In genomic region chr10:72297281-72297967, GRCh38 we compare ENCODE assay signal across 8 cellular contexts. TPM values are rescaled to one million over a fixed set of nuclear protein-coding genes. Genes with fewer than 3 reads are reported as not detected.
DNase-seq lines count a peak whose midpoint lies in the region; ATAC-seq and TF ChIP-seq lines count a peak whose summit lies in the region.

No MANE protein-coding gene starts in this region.

- H3K9me2 ChIP-seq in Karpas-422 (replicated peaks; ENCODE audit: insufficient read depth, low read length) = no peaks in the 10 kb centered on the region

- intact Hi-C loops in lower lobe of right lung (cut with DNase I) = no loop called here

- no peaks in the 10 kb centered on the region for H4K20me1 ChIP-seq in Karpas-422 (ENCODE audit: insufficient read depth, low read depth, low read length)

- no peaks in the 10 kb centered on the region for H3K27me3 ChIP-seq in Karpas-422 (ENCODE audit: low read length)
- H3K27me3 ChIP-seq in lower lobe of right lung (ENCODE audit: low read depth) = no peaks in the 10 kb centered on the region

- H3K4me1 ChIP-seq in Karpas-422 (ENCODE audit: low read length) (peaks cover 29% of the 10 kb centered on the region), lower lobe of right lung (peaks cover 25% of the 10 kb centered on the region)

- in situ Hi-C loops in Caki2 (cut with HindIII; ENCODE audit: low pct_unique_long_range_greater_than_20kb, low sequenced_read_pairs) = no loop called here

- peak overlapping the region; percentile 79 for H3K4me2 ChIP-seq in Karpas-422 (ENCODE audit: low read depth, low read length, poor library complexity, severe bottlenecking)

- peak; percentile 92 for DNase-seq in Caki2 (ENCODE audit: low read depth)
- DNase-seq in Karpas-422 = peak; percentile 96
- DNase-seq in activated CD4-positive, alpha-beta T cell treated with anti-CD3 and anti-CD28 coated beads for 24 hours (ENCODE audit: low read depth in 2 of 2) = peak; percentile 92 to 93
- DNase-seq in coronary artery (ENCODE audit: low spot score) = peak; percentile 96
- peak; percentile 91 for DNase-seq in lower lobe of right lung
- DNase-seq in stimulated activated CD4-positive, alpha-beta T cell treated with anti-CD3 and anti-CD28 coated beads, TNF-alpha, amount 100 ng/mL, for 48 hours (ENCODE audit: low read depth in 3 of 3) = peak; percentile 90 to 97 (median 96)
- no peak for DNase-seq in NCI-H2227 treated with DMSO at 0.1 percent for 48 hours (lab: John Stamatoyannopoulos, UW)

- H2AFZ ChIP-seq in Karpas-422 (ENCODE audit: low read length) = peak overlapping the region; percentile 30; the same call in 1 of the 2 replicates

- H3K27ac ChIP-seq in Karpas-422 (ENCODE audit: low read length) (peak overlapping the region; percentile 90), coronary artery (peak overlapping the region; percentile 94 to 98), lower lobe of right lung (peak overlapping the region; percentile 99)

- ATAC-seq in GM21723 (IDR thresholded peaks at IDR 0.05; ENCODE audit: unreplicated experiment) = peak; percentile 49
- ATAC-seq in lower lobe of right lung = peak; percentile 83 to 89

- no peak for TF ChIP-seq CTCF in coronary artery (IDR thresholded peaks at IDR 0.05)
- TF ChIP-seq CTCF in lower lobe of right lung (IDR thresholded peaks at IDR 0.05) = no peak

- no peaks in the 10 kb centered on the region for H3K79me2 ChIP-seq in Karpas-422 (ENCODE audit: low read length)

- peak overlapping the region; percentile 75 for H3K4me3 ChIP-seq in Karpas-422 (ENCODE audit: low read length)
- H3K4me3 ChIP-seq in coronary artery = peak overlapping the region; percentile 84
- H3K4me3 ChIP-seq in lower lobe of right lung = peak overlapping the region; percentile 73

- H3K9me3 ChIP-seq in Karpas-422 (ENCODE audit: low read length) = no peaks in the 10 kb centered on the region
- no peaks in the 10 kb centered on the region for H3K9me3 ChIP-seq in lower lobe of right lung

- H3K36me3 ChIP-seq in Karpas-422 (ENCODE audit: insufficient read depth, low read length) (no peaks in the 10 kb centered on the region), lower lobe of right lung (no peaks in the 10 kb centered on the region)

- peak overlapping the region; percentile 76 for H3K9ac ChIP-seq in Karpas-422 (ENCODE audit: low read length)

RNA-seq across cellular contexts. Expression of gene DDIT4, which starts 23.7 kb away (rescaled TPM):
- 408 and 445 TPM in 2 replicates for total RNA-seq in Caki2 (2014; rRNA removed; shearing (Covaris generic); ENCODE audit: low replicate concordance)
- 331 and 583 TPM in 2 replicates for total RNA-seq in Karpas-422 (2014; rRNA removed; shearing (Covaris generic); ENCODE audit: low replicate concordance)
- 161 TPM for total RNA-seq in lower lobe of right lung

RNA-seq across cellular contexts. Expression of gene DNAJB12, which starts 57.3 kb away (rescaled TPM):
- 17.5 and 26.9 TPM in 2 replicates for total RNA-seq in Caki2 (2014; rRNA removed; shearing (Covaris generic); ENCODE audit: low replicate concordance)
- total RNA-seq in Karpas-422 (2014; rRNA removed; shearing (Covaris generic); ENCODE audit: low replicate concordance) = 36.1 and 37.4 TPM in 2 replicates
- total RNA-seq in lower lobe of right lung = 44.7 TPM
